In the genomic region with DNA sequence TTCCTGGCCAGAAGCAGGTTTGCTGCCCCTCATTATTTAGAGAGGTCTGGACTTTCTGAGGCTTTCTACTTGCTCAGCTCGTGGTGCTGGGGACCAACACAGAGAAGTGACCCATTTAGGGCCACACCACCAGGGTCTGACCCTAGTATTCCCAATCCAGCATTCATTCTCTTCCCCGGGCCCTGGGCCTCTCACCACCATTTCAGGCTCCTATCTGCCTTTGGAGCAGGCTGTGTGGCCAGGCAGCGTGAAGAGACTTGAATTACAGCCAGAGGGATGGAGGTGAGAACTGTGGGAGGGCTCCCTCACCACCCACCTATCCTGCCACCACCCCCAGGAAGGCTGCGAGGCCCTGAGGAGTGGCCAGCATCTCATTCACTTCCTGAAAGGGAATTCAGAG, we compare ENCODE assay signal across 19 cellular contexts. TPM values are rescaled to one million over a fixed set of nuclear protein-coding genes. Genes with fewer than 3 reads are reported as not detected.
DNase-seq lines count a peak whose midpoint lies in the region; ATAC-seq and TF ChIP-seq lines count a peak whose summit lies in the region.
"Had no signal": no experiment of that assay in that cellular context is flagged by ENCODE, and none has a peak within 500 bp of the region (broad histone marks: within the 10 kb centered on the region; RNA-seq: fewer than 3 reads in every experiment).

No MANE protein-coding gene starts in this region.

- peak; percentile 2 for DNase-seq in stimulated activated naive CD8-positive, alpha-beta T cell treated with anti-CD3 and anti-CD28 coated beads, Interleukin-15, Interleukin-2, amounts not matched to agents 100 U/mL and 50 U/mL, for 24 hours
- DNase-seq in stimulated activated naive CD8-positive, alpha-beta T cell treated with anti-CD3 and anti-CD28 coated beads, Interleukin-15, amount 100 ng/mL, for 72 hours: no peak
- DNase-seq in glutamatergic neuron (peak; percentile 8), hippocampal formation (lab: John Stamatoyannopoulos, UW) (no peak)
- DNase-seq in stimulated activated naive CD4-positive, alpha-beta T cell treated with Interleukin-2 at 50 U/mL for 16 hours (lab: John Stamatoyannopoulos, UW): no peak
- DNase-seq: activated CD4-positive, alpha-beta T cell treated with anti-CD3 and anti-CD28 coated beads for 48 hours; activated T-cell treated with anti-CD3 and anti-CD28 coated beads, Interleukin-2, amount 50 U/mL, for 48 hours; amygdala; immature natural killer cell; MV-4-11; NCI-H2081; testis had no signal

- H3K27ac Mint-ChIP-seq in stimulated activated naive CD8-positive, alpha-beta T cell treated with anti-CD3 and anti-CD28 coated beads, Interleukin-15, amount 100 ng/mL, for 72 hours: no peak overlapping the region
- H3K27ac Mint-ChIP-seq in glutamatergic neuron (ENCODE audit: unreplicated experiment) (no peak overlapping the region), nephron (peak overlapping the region; percentile 93 to 97 (median 96))
- H3K27ac Mint-ChIP-seq: B cell; immature natural killer cell; T-helper 2 cell treated with Interferon-gamma antibody and Interleukin-4, amounts not matched to agents 5 μg/mL and 100 μg/mL, for 36 hours had no signal

- no peak for ATAC-seq in stimulated activated naive CD8-positive, alpha-beta T cell treated with anti-CD3 and anti-CD28 coated beads, Interleukin-15, Interleukin-2, amounts not matched to agents 100 U/mL and 50 U/mL, for 24 hours
- ATAC-seq in stimulated activated naive CD8-positive, alpha-beta T cell treated with anti-CD3 and anti-CD28 coated beads, Interleukin-15, amount 100 ng/mL, for 72 hours: no peak
- ATAC-seq in GM19463 (IDR thresholded peaks at IDR 0.05; ENCODE audit: unreplicated experiment) (no peak), HG02798 (IDR thresholded peaks at IDR 0.05; ENCODE audit: poor library complexity, unreplicated experiment) (no peak)
- ATAC-seq: gastroesophageal sphincter had no signal

- H3K36me3 Mint-ChIP-seq in glutamatergic neuron (ENCODE audit: unreplicated experiment) (no peaks in the 10 kb centered on the region), nephron (ENCODE audit: low read depth) (no peaks in the 10 kb centered on the region)
- H3K36me3 Mint-ChIP-seq: immature natural killer cell had no signal

- H3K4me3 Mint-ChIP-seq in stimulated activated naive CD8-positive, alpha-beta T cell treated with anti-CD3 and anti-CD28 coated beads, Interleukin-15, amount 100 ng/mL, for 72 hours: no peak overlapping the region
- H3K4me3 Mint-ChIP-seq in glutamatergic neuron (ENCODE audit: unreplicated experiment) (no peak overlapping the region), nephron (no peak overlapping the region)
- H3K4me3 Mint-ChIP-seq: B cell; IgD-negative memory B cell; immature natural killer cell; T-helper 2 cell treated with Interferon-gamma antibody and Interleukin-4, amounts not matched to agents 5 μg/mL and 100 μg/mL, for 36 hours had no signal

- no peaks in the 10 kb centered on the region for H3K9me3 Mint-ChIP-seq in stimulated activated naive CD8-positive, alpha-beta T cell treated with anti-CD3 and anti-CD28 coated beads, Interleukin-15, amount 100 ng/mL, for 72 hours
- H3K9me3 Mint-ChIP-seq in glutamatergic neuron (ENCODE audit: unreplicated experiment): peaks cover 3% of the 10 kb centered on the region
- H3K9me3 Mint-ChIP-seq in nephron: no peaks in the 10 kb centered on the region
- H3K9me3 Mint-ChIP-seq: IgD-negative memory B cell; immature natural killer cell; T-helper 2 cell treated with Interferon-gamma antibody and Interleukin-4, amounts not matched to agents 5 μg/mL and 100 μg/mL, for 36 hours had no signal

- peaks cover 7% of the 10 kb centered on the region for H3K4me1 Mint-ChIP-seq in stimulated activated naive CD8-positive, alpha-beta T cell treated with anti-CD3 and anti-CD28 coated beads, Interleukin-15, amount 100 ng/mL, for 72 hours
- H3K4me1 Mint-ChIP-seq in glutamatergic neuron (ENCODE audit: low read depth, unreplicated experiment) (peaks cover 55% of the 10 kb centered on the region), nephron (peaks cover 46% of the 10 kb centered on the region)
- H3K4me1 Mint-ChIP-seq: B cell, IgD-negative memory B cell, immature natural killer cell had no signal

- peaks cover 48% of the 10 kb centered on the region for H3K27me3 Mint-ChIP-seq in stimulated activated naive CD8-positive, alpha-beta T cell treated with anti-CD3 and anti-CD28 coated beads, Interleukin-15, amount 100 ng/mL, for 72 hours
- H3K27me3 Mint-ChIP-seq in glutamatergic neuron (ENCODE audit: unreplicated experiment) (peaks cover 5% of the 10 kb centered on the region), nephron (ENCODE audit: low read depth) (peaks cover 9% of the 10 kb centered on the region)

- TF ChIP-seq CTCF in glutamatergic neuron (IDR thresholded peaks at IDR 0.05; ENCODE audit: partially characterized antibody, unreplicated experiment) (no peak), nephron (IDR thresholded peaks at IDR 0.05; ENCODE audit: unreplicated experiment in 3 of 3) (no peak)

RNA-seq across cellular contexts. Expression of gene FAM222A, which starts 24.6 kb away (rescaled TPM):
- 18.1 TPM for total RNA-seq in glutamatergic neuron (ENCODE audit: unreplicated experiment)

Comparison
In these comparisons a context has a peak if more than half of its experiments do, and no peak if none do; other contexts are left out.
1. DNase-seq: peak in stimulated activated naive CD8-positive, alpha-beta T cell treated with anti-CD3 and anti-CD28 coated beads, Interleukin-15, Interleukin-2, amounts not matched to agents 100 U/mL and 50 U/mL, for 24 hours (single experiment) and glutamatergic neuron (single experiment); none in stimulated activated naive CD8-positive, alpha-beta T cell treated with anti-CD3 and anti-CD28 coated beads, Interleukin-15, amount 100 ng/mL, for 72 hours (0 of 2), stimulated activated naive CD4-positive, alpha-beta T cell treated with Interleukin-2 at 50 U/mL for 16 hours (single experiment) and hippocampal formation (0 of 2).
2. H3K27ac Mint-ChIP-seq: peak in nephron (3 of 3); none in stimulated activated naive CD8-positive, alpha-beta T cell treated with anti-CD3 and anti-CD28 coated beads, Interleukin-15, amount 100 ng/mL, for 72 hours (0 of 2) and glutamatergic neuron (single experiment).